In the genomic region with DNA sequence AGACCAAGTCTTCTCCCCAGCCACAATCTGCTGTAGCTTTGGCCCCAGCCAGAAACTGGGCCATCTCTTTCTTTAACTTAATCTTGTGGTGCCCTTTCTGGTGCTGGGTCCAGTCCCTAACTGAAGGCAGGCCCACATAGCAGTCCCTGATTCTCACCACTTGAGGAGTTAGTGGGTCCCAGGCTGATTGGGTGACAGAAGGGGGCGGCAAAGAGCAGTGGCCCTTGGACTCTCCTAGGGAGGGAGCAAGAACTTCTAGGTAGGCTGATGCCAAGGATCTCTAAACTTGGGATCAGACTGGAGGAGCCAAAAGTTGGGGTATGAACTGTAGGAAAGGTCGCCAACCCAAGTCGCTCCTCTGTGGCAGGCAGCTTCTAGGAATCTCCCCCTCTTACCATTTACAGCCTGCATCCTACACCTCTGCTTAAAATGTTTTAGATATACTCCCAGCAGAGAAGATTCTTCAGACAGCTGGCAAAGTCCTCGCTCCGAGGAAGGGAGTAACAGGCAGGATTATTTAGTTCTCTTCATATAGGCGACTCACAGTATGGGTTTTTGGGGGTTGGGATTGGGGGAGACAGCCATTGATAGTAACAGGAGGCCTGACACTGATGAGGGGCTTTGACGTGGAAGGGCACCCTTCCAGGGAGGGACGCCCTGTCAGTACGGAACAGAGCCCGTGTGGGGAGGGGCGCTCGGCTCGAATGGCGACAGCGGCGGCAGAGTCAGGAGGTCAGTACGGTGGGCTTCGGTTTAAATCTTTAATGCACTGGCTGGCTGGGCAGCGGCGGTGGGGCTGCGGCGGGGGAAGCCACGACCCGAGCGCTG, we compare ENCODE assay signal across 8 cellular contexts. TPM values are rescaled to one million over a fixed set of nuclear protein-coding genes. Genes with fewer than 3 reads are reported as not detected.
DNase-seq lines count a peak whose midpoint lies in the region; ATAC-seq and TF ChIP-seq lines count a peak whose summit lies in the region.

No MANE protein-coding gene starts in this region.

- H3K9me3 ChIP-seq in H9 (ENCODE audit: control insufficient read depth, low read depth, low read length) (no peaks in the 10 kb centered on the region), left lung (peaks cover 0 to 1% of the 10 kb centered on the region in 2 donors)

- no peak overlapping the region for H3K18ac ChIP-seq in H9 (ENCODE audit: insufficient read length, low read depth, low read length)

- H3K4me1 ChIP-seq in H9 (ENCODE audit: insufficient read depth, low read length) (no peaks in the 10 kb centered on the region), left lung (peaks cover 0 to 25% of the 10 kb centered on the region in 2 donors)

- H3K9ac ChIP-seq in H9 (ENCODE audit: extremely low read depth, insufficient read length, low read length): no peak overlapping the region

- no peak overlapping the region for H3K27ac ChIP-seq in H9 (ENCODE audit: insufficient read length, low read depth, low read length)
- peak overlapping the region; percentile 76 to 98 for H3K27ac ChIP-seq in left lung

- peak overlapping the region; percentile 62 to 68 for H3K4me3 ChIP-seq in left lung

- H3K9me3 Mint-ChIP-seq in H9: peaks cover 6 to 9% of the 10 kb centered on the region in 2 experiments; a peak in 4 of 5 replicates
- H3K9me3 Mint-ChIP-seq in dendritic cell treated with granulocyte-macrophage colony-stimulating factor and Interleukin-4, amounts not matched to agents 40 ng/mL and 50 ng/mL, for 4 days: peaks cover 8% of the 10 kb centered on the region

- no peak overlapping the region for H4K5ac ChIP-seq in H9 (ENCODE audit: insufficient read length, low read depth, low read length)

- peaks cover 19 to 20% (median 19%) of the 10 kb centered on the region in 3 experiments; a peak in 6 of 7 replicates for H3K36me3 Mint-ChIP-seq in H9 (ENCODE audit: insufficient read depth in 1 of 3, low read depth in 3 of 3)
- peaks cover 9% of the 10 kb centered on the region for H3K36me3 Mint-ChIP-seq in dendritic cell treated with granulocyte-macrophage colony-stimulating factor and Interleukin-4, amounts not matched to agents 40 ng/mL and 50 ng/mL, for 4 days (ENCODE audit: low read depth)

- DNase-seq in EL (peak; percentile 83), H9 (peak; percentile 94), NCI-H146 treated with DMSO at 0.1 percent for 48 hours (lab: John Stamatoyannopoulos, UW; ENCODE audit: unreplicated experiment) (peak; percentile 40), left lung (peak; percentile 74 to 88)
- peak; percentile 20 to 69 for DNase-seq in activated CD4-positive, alpha-beta T cell treated with anti-CD3 and anti-CD28 coated beads for 24 hours (ENCODE audit: low read depth in 2 of 2)
- DNase-seq in stimulated activated CD4-positive, alpha-beta T cell treated with anti-CD3 and anti-CD28 coated beads, Interleukin-2, amount 100 ng/mL, for 4 hours (ENCODE audit: low read depth): peak; percentile 61

- no peaks in the 10 kb centered on the region for H3K27me3 ChIP-seq in H9 (ENCODE audit: insufficient read depth, low read length)
- H3K27me3 ChIP-seq in left lung: no peaks in the 10 kb centered on the region

- no peak overlapping the region for H2BK120ac ChIP-seq in H9 (ENCODE audit: low read depth, low read length, poor library complexity, severe bottlenecking)

- H3K23ac ChIP-seq in H9 (ENCODE audit: insufficient read length, low read depth, low read length): no peak overlapping the region

- peaks cover 13% of the 10 kb centered on the region for H3K23me2 ChIP-seq in H9 (ENCODE audit: insufficient read length, low read depth, low read length, poor library complexity, severe bottlenecking)

- H3K79me1 ChIP-seq in H9 (ENCODE audit: insufficient read depth, low read depth, low read length, poor library complexity, severe bottlenecking): no peaks in the 10 kb centered on the region

- no peak overlapping the region for H3K56ac ChIP-seq in H9 (ENCODE audit: insufficient read length, low read depth, low read length)

- H2AK5ac ChIP-seq in H9 (ENCODE audit: insufficient read length, low read length): no peak overlapping the region

- H3K4me3 Mint-ChIP-seq in H9: peak overlapping the region; percentile 88 to 92
- peak overlapping the region; percentile 81 for H3K4me3 Mint-ChIP-seq in dendritic cell treated with granulocyte-macrophage colony-stimulating factor and Interleukin-4, amounts not matched to agents 40 ng/mL and 50 ng/mL, for 4 days

- no peak overlapping the region for H3K4ac ChIP-seq in H9 (ENCODE audit: low read depth, low read length)

- H3K79me2 ChIP-seq in H9 (ENCODE audit: insufficient read depth, low read length): no peaks in the 10 kb centered on the region

- peaks cover 0 to 3% of the 10 kb centered on the region in 2 donors for H3K36me3 ChIP-seq in left lung

- no peak overlapping the region for H2BK20ac ChIP-seq in H9 (ENCODE audit: low read depth, low read length, poor library complexity, severe bottlenecking)

- no peak overlapping the region for H2BK5ac ChIP-seq in H9 (ENCODE audit: insufficient read length, low read length)

- ATAC-seq in left lung (peak; percentile 46), HG03439 (IDR thresholded peaks at IDR 0.05; ENCODE audit: unreplicated experiment) (no peak)

- no peak overlapping the region for H2AFZ ChIP-seq in H9 (ENCODE audit: low read length)

- no CpG with 5 or more reads among the region's 25 CpGs for WGBS in H9 (ENCODE audit: extremely low coverage, insufficient read length, low lambda C conversion rate)

- no peak overlapping the region for H2BK15ac ChIP-seq in H9 (ENCODE audit: low read depth, low read length)

- peak overlapping the region; percentile 87 for H3K4me2 ChIP-seq in H9 (ENCODE audit: insufficient read depth, insufficient read length, low read length)

- H4K91ac ChIP-seq in H9 (ENCODE audit: insufficient read length, low read depth, low read length): no peak overlapping the region

- peak; percentile 97 for TF ChIP-seq CTCF in H9 (conservative IDR thresholded peaks at IDR 0.05)
- peak; percentile 56 to 72 for TF ChIP-seq CTCF in left lung (IDR thresholded peaks at IDR 0.05)

- H3K14ac ChIP-seq in H9 (ENCODE audit: insufficient read depth, low read length): no peak overlapping the region

- H3K27me3 Mint-ChIP-seq in H9 (ENCODE audit: low read depth): peaks cover 6% of the 10 kb centered on the region
- no peaks in the 10 kb centered on the region for H3K27me3 Mint-ChIP-seq in dendritic cell treated with granulocyte-macrophage colony-stimulating factor and Interleukin-4, amounts not matched to agents 40 ng/mL and 50 ng/mL, for 4 days

- H3K4me1 Mint-ChIP-seq in H9: peaks cover 7 to 8% of the 10 kb centered on the region in 2 experiments
- peaks cover 35% of the 10 kb centered on the region for H3K4me1 Mint-ChIP-seq in dendritic cell treated with granulocyte-macrophage colony-stimulating factor and Interleukin-4, amounts not matched to agents 40 ng/mL and 50 ng/mL, for 4 days (ENCODE audit: low read depth)

- no peak overlapping the region for H3T11ph ChIP-seq in H9 (ENCODE audit: low read length)

- no peaks in the 10 kb centered on the region for H4K20me1 ChIP-seq in H9 (ENCODE audit: control insufficient read depth, insufficient read depth, insufficient read length)

- intact Hi-C loops in dendritic cell treated with granulocyte-macrophage colony-stimulating factor and Interleukin-4, amounts not matched to agents 40 ng/mL and 50 ng/mL, for 4 days (cut with micrococcal nuclease): loop anchor here (1.0 to 5.0 kb wide), 3 partner anchors 17 to 408 kb away; a partner anchor contains a TSS
- intact Hi-C loops in left lung (cut with DNase I): no loop called here

- peak overlapping the region in 2 of 3 experiments; percentile 41 to 77; a peak in 3 of 7 replicates for H3K27ac Mint-ChIP-seq in H9
- peak overlapping the region; percentile 91 for H3K27ac Mint-ChIP-seq in dendritic cell treated with granulocyte-macrophage colony-stimulating factor and Interleukin-4, amounts not matched to agents 40 ng/mL and 50 ng/mL, for 4 days

- H2BK12ac ChIP-seq in H9 (ENCODE audit: insufficient read length, low read depth, low read length): no peak overlapping the region

- no peak overlapping the region for H4K8ac ChIP-seq in H9 (replicated peaks; ENCODE audit: insufficient read length, low read depth, low read length)

RNA-seq across cellular contexts. Expression of a gene that starts 2.0 kb away (rescaled TPM):
- total RNA-seq in H9 (2021) (0.28 and 1.0 TPM in 2 replicates), left lung (under 1 TPM in 1 of 2 donors, not detected in 1; 0.67 TPM)

RNA-seq across cellular contexts. Expression of a gene that starts 12.5 kb away (rescaled TPM):
- total RNA-seq in H9 (2021) (8.7 and 8.9 TPM in 2 replicates), left lung (10 to 100 TPM; 13.8 to 17.6 TPM)

RNA-seq across cellular contexts. Expression of a gene that starts 18.0 kb away (rescaled TPM):
- 39.2 and 41.5 TPM in 2 replicates for total RNA-seq in H9 (2021)
- total RNA-seq in left lung: 10 to 100 TPM; 42.8 to 44.0 TPM

RNA-seq across cellular contexts. Expression of a gene that starts 26.6 kb away (rescaled TPM):
- total RNA-seq in H9 (2021) (not detected in 2 replicates), left lung (10 to 100 TPM in 1 of 2 donors, 1 to 10 TPM in 1; 1.2 to 36.3 TPM)

RNA-seq across cellular contexts. Expression of a gene that starts 26.9 kb away (rescaled TPM):
- total RNA-seq in H9 (2021) (68.2 and 68.3 TPM in 2 replicates), left lung (10 to 100 TPM; 50.5 to 72.1 TPM)

Comparison
In these comparisons a context has a peak if more than half of its experiments do, and no peak if none do; other contexts are left out.
1. DNase-seq: peak in every context shown above with its lines; median percentile 94 in H9; 83 in EL; 81 in left lung; 61 in stimulated activated CD4-positive, alpha-beta T cell treated with anti-CD3 and anti-CD28 coated beads, Interleukin-2, amount 100 ng/mL, for 4 hours; 44 in activated CD4-positive, alpha-beta T cell treated with anti-CD3 and anti-CD28 coated beads for 24 hours; 40 in NCI-H146 treated with DMSO at 0.1 percent for 48 hours.